Comparison of ENCODE assay signal across 8 cellular contexts in genomic region chr9:107751522-107752235, GRCh38.
DNase-seq lines count a peak whose midpoint lies in the region; ATAC-seq lines count a peak whose summit lies in the region.

No MANE protein-coding gene starts in this region.

- no peak overlapping the region for H3K27ac Mint-ChIP-seq in memory B cell
- H3K27ac Mint-ChIP-seq in activated CD4-positive, alpha-beta T cell treated with anti-CD3 and anti-CD28 coated beads, Interleukin-2, amount 10 ng/mL, durations not matched to agents 7 days and 5 days, result no peak overlapping the region

- peak; percentile 21 for DNase-seq in NK-92 treated with Interleukin-12 subunit alpha and Interleukin-12 subunit beta, amount 100 ng/mL, for 24 hours (lab: John Stamatoyannopoulos, UW)
- no peak for DNase-seq in NK-92 (lab: John Stamatoyannopoulos, UW; ENCODE audit: unreplicated experiment)
- DNase-seq in astrocyte of the hippocampus (ENCODE audit: low read depth, low spot score), result peak; percentile 54
- DNase-seq in memory B cell (ENCODE audit: low spot score in 2 of 2), result no peak
- no peak for DNase-seq in NCI-H1092 treated with DMSO at 0.1 percent for 48 hours (lab: John Stamatoyannopoulos, UW)
- no peak for DNase-seq in activated CD4-positive, alpha-beta T cell treated with anti-CD3 and anti-CD28 coated beads, Interleukin-2, amount 10 ng/mL, durations not matched to agents 7 days and 5 days
- no peak for DNase-seq in NCI-H2029 (lab: John Stamatoyannopoulos, UW)

- ATAC-seq in HG03095 (IDR thresholded peaks at IDR 0.05; ENCODE audit: unreplicated experiment), result peak; percentile 89
- peak; percentile 54 for ATAC-seq in memory B cell (ENCODE audit: low read depth)

- peaks cover 3% of the 10 kb centered on the region for H3K4me1 Mint-ChIP-seq in memory B cell
- H3K4me1 Mint-ChIP-seq in activated CD4-positive, alpha-beta T cell treated with anti-CD3 and anti-CD28 coated beads, Interleukin-2, amount 10 ng/mL, durations not matched to agents 7 days and 5 days, result no peaks in the 10 kb centered on the region

- POLR2A ChIA-PET in activated CD4-positive, alpha-beta T cell treated with anti-CD3 and anti-CD28 coated beads, Interleukin-2, amount 10 ng/mL, durations not matched to agents 7 days and 5 days (lab: Charles Lee), result no interaction called here

- H3K9me3 Mint-ChIP-seq in memory B cell, result peaks cover 6% of the 10 kb centered on the region
- H3K9me3 Mint-ChIP-seq in activated CD4-positive, alpha-beta T cell treated with anti-CD3 and anti-CD28 coated beads, Interleukin-2, amount 10 ng/mL, durations not matched to agents 7 days and 5 days, result peaks cover 7% of the 10 kb centered on the region

- CTCF ChIA-PET in activated CD4-positive, alpha-beta T cell treated with anti-CD3 and anti-CD28 coated beads, Interleukin-2, amount 10 ng/mL, durations not matched to agents 7 days and 5 days (lab: Charles Lee), result no interaction called here

- H3K4me3 Mint-ChIP-seq in memory B cell, result no peak overlapping the region
- no peak overlapping the region for H3K4me3 Mint-ChIP-seq in activated CD4-positive, alpha-beta T cell treated with anti-CD3 and anti-CD28 coated beads, Interleukin-2, amount 10 ng/mL, durations not matched to agents 7 days and 5 days

- H3K36me3 Mint-ChIP-seq in memory B cell, result no peaks in the 10 kb centered on the region
- no peaks in the 10 kb centered on the region for H3K36me3 Mint-ChIP-seq in activated CD4-positive, alpha-beta T cell treated with anti-CD3 and anti-CD28 coated beads, Interleukin-2, amount 10 ng/mL, durations not matched to agents 7 days and 5 days (ENCODE audit: low read depth)

- peaks cover 1% of the 10 kb centered on the region for H3K27me3 Mint-ChIP-seq in memory B cell
- H3K27me3 Mint-ChIP-seq in activated CD4-positive, alpha-beta T cell treated with anti-CD3 and anti-CD28 coated beads, Interleukin-2, amount 10 ng/mL, durations not matched to agents 7 days and 5 days, result no peaks in the 10 kb centered on the region

Comparison
In these comparisons a context has a peak if more than half of its experiments do, and no peak if none do; other contexts are left out.
1. DNase-seq: peak in NK-92 treated with Interleukin-12 subunit alpha and Interleukin-12 subunit beta, amount 100 ng/mL, for 24 hours (single experiment) and astrocyte of the hippocampus (single experiment); none in NK-92 (single experiment), memory B cell (0 of 2), NCI-H1092 treated with DMSO at 0.1 percent for 48 hours (single experiment), activated CD4-positive, alpha-beta T cell treated with anti-CD3 and anti-CD28 coated beads, Interleukin-2, amount 10 ng/mL, durations not matched to agents 7 days and 5 days (single experiment) and NCI-H2029 (single experiment).